ENCODE assay signal across 1 cellular context in genomic region chr14:67442139-67442906, GRCh38.
TF ChIP-seq lines count a peak whose summit lies in the region.

No MANE protein-coding gene starts in this region.

TF ChIP-seq in H1, 55 proteins besides CTCF, POLR2A, EP300 and RAD21:
- TF ChIP-seq MAX (IDR thresholded peaks at IDR 0.05) (no peak), HDAC6 (IDR thresholded peaks at IDR 0.05; ENCODE audit: low read depth, low read length) (no peak), PHF8 (conservative IDR thresholded peaks at IDR 0.05; ENCODE audit: low read depth, low read length) (no peak), FOSL1 (IDR thresholded peaks at IDR 0.05; ENCODE audit: insufficient read depth, low read depth, low read length) (no peak), TCF12 (IDR thresholded peaks at IDR 0.05; ENCODE audit: low read depth, low read length) (no peak), TBP (IDR thresholded peaks at IDR 0.05; ENCODE audit: low read depth, low read length) (no peak), ATF2 (IDR thresholded peaks at IDR 0.05; ENCODE audit: low read length) (no peak), SIRT6 (IDR thresholded peaks at IDR 0.05; ENCODE audit: low read length) (no peak), MAFK (IDR thresholded peaks at IDR 0.05; ENCODE audit: low read depth, low read length) (no peak), GABPA (IDR thresholded peaks at IDR 0.05; ENCODE audit: borderline replicate concordance, insufficient read depth, low read length) (no peak), POLR2AphosphoS5 (IDR thresholded peaks at IDR 0.05; ENCODE audit: low read depth, low read length) (no peak), CREB1 (IDR thresholded peaks at IDR 0.05) (no peak), ZNF274 (IDR thresholded peaks at IDR 0.05; ENCODE audit: borderline replicate concordance, extremely low read depth, low read length) (no peak), SP1 (IDR thresholded peaks at IDR 0.05; ENCODE audit: low read depth, low read length) (no peak), TEAD4 (IDR thresholded peaks at IDR 0.05; ENCODE audit: low read depth, low read length) (no peak), TAF1 (IDR thresholded peaks at IDR 0.05; ENCODE audit: low read depth, low read length) (no peak)
